8 cellular contexts compared by ENCODE assay signal in the genomic region with DNA sequence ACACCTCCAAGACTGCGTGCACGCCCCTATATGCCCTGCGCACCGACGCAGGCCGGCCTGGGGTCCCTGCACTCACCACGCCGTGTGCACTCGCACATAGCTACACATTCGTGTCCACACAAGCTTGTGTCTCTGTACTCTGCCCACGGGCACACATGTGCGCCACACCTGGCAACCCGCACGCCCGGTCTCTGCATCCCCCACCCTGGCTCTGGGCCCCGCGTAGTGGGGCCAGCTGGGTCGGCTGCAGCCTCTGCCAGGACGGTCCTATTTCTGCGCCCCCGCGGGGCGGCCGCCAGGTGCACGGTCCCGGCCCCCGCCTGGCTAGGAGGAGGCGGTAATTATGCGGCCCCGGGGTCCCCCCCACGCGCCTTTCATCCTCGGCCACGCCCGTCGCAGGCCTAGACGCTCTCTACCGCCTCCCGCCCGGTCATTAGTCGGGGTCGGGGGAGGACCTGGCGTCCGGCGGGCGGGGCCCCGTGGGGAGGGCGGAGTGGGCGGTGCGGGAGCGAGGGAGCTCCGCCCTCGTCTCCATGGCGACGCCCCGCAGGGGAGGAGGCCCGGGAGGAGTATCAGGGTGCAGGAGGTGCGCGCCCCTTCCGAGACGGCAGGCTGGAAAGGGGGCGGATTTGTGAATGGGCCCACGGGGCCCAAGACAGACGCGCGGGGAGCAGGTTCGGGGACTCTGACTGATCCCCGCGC. TPM values are rescaled to one million over a fixed set of nuclear protein-coding genes. Genes with fewer than 3 reads are reported as not detected.
DNase-seq lines count a peak whose midpoint lies in the region; ATAC-seq and TF ChIP-seq lines count a peak whose summit lies in the region.

No MANE protein-coding gene starts in this region.

- POLR2A ChIA-PET in CD8-positive, alpha-beta T cell (lab: Charles Lee), result interaction anchor here (0.6 to 5.4 kb wide), 9 partner anchors 9 to 342 kb away, joined by 3 to 271 read pairs (median 4); a partner anchor contains a TSS

- no peaks in the 10 kb centered on the region for H3K27me3 Mint-ChIP-seq in CD8-positive, alpha-beta T cell (ENCODE audit: low read depth)
- no peaks in the 10 kb centered on the region for H3K27me3 Mint-ChIP-seq in osteocyte (ENCODE audit: unreplicated experiment)

- H3K9me3 Mint-ChIP-seq in CD8-positive, alpha-beta T cell, result no peaks in the 10 kb centered on the region
- H3K9me3 Mint-ChIP-seq in activated naive CD4-positive, alpha-beta T cell treated with anti-CD3 and anti-CD28 coated beads, Interleukin-2, amount 50 U/mL, for 72 hours, result no peaks in the 10 kb centered on the region
- H3K9me3 Mint-ChIP-seq in osteocyte (ENCODE audit: unreplicated experiment), result no peaks in the 10 kb centered on the region

- peak overlapping the region; percentile 60 for H3K27ac Mint-ChIP-seq in CD8-positive, alpha-beta T cell
- H3K27ac Mint-ChIP-seq in activated naive CD4-positive, alpha-beta T cell treated with anti-CD3 and anti-CD28 coated beads, Interleukin-2, amount 50 U/mL, for 72 hours, result no peak overlapping the region
- H3K27ac Mint-ChIP-seq in osteocyte (ENCODE audit: unreplicated experiment), result peak overlapping the region; percentile 94

- H3K4me3 ChIP-seq in CD8-positive, alpha-beta T cell (ENCODE audit: low read depth, low read length), result peak overlapping the region; percentile 59
- H3K4me3 ChIP-seq in SK-N-MC, result peak overlapping the region; percentile 84

- H3K4me1 ChIP-seq in CD8-positive, alpha-beta T cell (ENCODE audit: insufficient read depth, low read length), result peaks cover 67% of the 10 kb centered on the region

- H3K9ac ChIP-seq in SK-N-MC (ENCODE audit: insufficient read length), result peak overlapping the region; percentile 37

- CTCF ChIA-PET in CD8-positive, alpha-beta T cell (lab: Charles Lee), result interaction anchor here (0.9 to 16.0 kb wide), 6 partner anchors 8 to 91 kb away, joined by 3 to 498 read pairs (median 15); a partner anchor contains a TSS

- peak; percentile 61 to 90 (median 80) for DNase-seq in CD8-positive, alpha-beta T cell
- DNase-seq in KBM-7 (peak; percentile 87), SK-N-MC (ENCODE audit: low read depth, low spot score) (no peak), Right ventricle myocardium inferior (ENCODE audit: missing footprints) (peak; percentile 96), osteocyte (ENCODE audit: extremely low spot score, unreplicated experiment) (peak; percentile 93), ureter (ENCODE audit: low spot score) (peak; percentile 90)
- DNase-seq in activated naive CD4-positive, alpha-beta T cell treated with anti-CD3 and anti-CD28 coated beads, Interleukin-2, amount 50 U/mL, for 72 hours (ENCODE audit: low spot score in 2 of 2), result peak; percentile 91 to 92

- peaks cover 14% of the 10 kb centered on the region for H3K36me3 Mint-ChIP-seq in CD8-positive, alpha-beta T cell
- H3K36me3 Mint-ChIP-seq in activated naive CD4-positive, alpha-beta T cell treated with anti-CD3 and anti-CD28 coated beads, Interleukin-2, amount 50 U/mL, for 72 hours, result peaks cover 23% of the 10 kb centered on the region in 2 donors
- H3K36me3 Mint-ChIP-seq in osteocyte (ENCODE audit: unreplicated experiment), result peaks cover 8% of the 10 kb centered on the region

- in situ Hi-C loops in KBM-7 (cut with MboI; ENCODE audit: low pct_unique_long_range_greater_than_20kb, low sequenced_read_pairs), result no loop called here

- no peak for TF ChIP-seq CTCF in CD8-positive, alpha-beta T cell (IDR thresholded peaks at IDR 0.05)
- TF ChIP-seq CTCF in osteocyte (IDR thresholded peaks at IDR 0.05), result no peak

- H3K4me1 Mint-ChIP-seq in CD8-positive, alpha-beta T cell (ENCODE audit: low read depth), result peaks cover 61% of the 10 kb centered on the region
- H3K4me1 Mint-ChIP-seq in osteocyte (ENCODE audit: unreplicated experiment), result peaks cover 81% of the 10 kb centered on the region

- peak overlapping the region; percentile 30 for H3K27ac ChIP-seq in CD8-positive, alpha-beta T cell (ENCODE audit: low read depth, low read length)
- H3K27ac ChIP-seq in SK-N-MC, result no peak overlapping the region

- no peaks in the 10 kb centered on the region for H3K27me3 ChIP-seq in CD8-positive, alpha-beta T cell (ENCODE audit: insufficient read depth, low read length)

- H3K9me3 ChIP-seq in CD8-positive, alpha-beta T cell (ENCODE audit: low read length), result no peaks in the 10 kb centered on the region
- no peaks in the 10 kb centered on the region for H3K9me3 ChIP-seq in SK-N-MC (ENCODE audit: low read depth, low read length)

- peak; percentile 19 for ATAC-seq in CD8-positive, alpha-beta T cell
- peak; percentile 23 for ATAC-seq in GM21360 (IDR thresholded peaks at IDR 0.05; ENCODE audit: unreplicated experiment)
- peak; percentile 42 to 58 for ATAC-seq in activated naive CD4-positive, alpha-beta T cell treated with anti-CD3 and anti-CD28 coated beads, Interleukin-2, amount 50 U/mL, for 72 hours
- ATAC-seq in Right ventricle myocardium inferior, result peak; percentile 55

- intact Hi-C loops in CD8-positive, alpha-beta T cell (cut with DNase I, micrococcal nuclease), result loop anchor here in 1 of 2 experiments (1.0 to 5.0 kb wide), 2 partner anchors 22 to 164 kb away; a partner anchor contains a TSS
- intact Hi-C loops in Right ventricle myocardium inferior (cut with DNase I), result loop anchor here (1.0 to 2.0 kb wide), 2 partner anchors 17 to 49 kb away; no protein-coding TSS in a partner anchor

- peaks cover 4% of the 10 kb centered on the region for H3K36me3 ChIP-seq in CD8-positive, alpha-beta T cell (ENCODE audit: insufficient read depth, low read length)
- peaks cover 14% of the 10 kb centered on the region for H3K36me3 ChIP-seq in SK-N-MC (ENCODE audit: insufficient read depth, low read length)

- H3K4me3 Mint-ChIP-seq in CD8-positive, alpha-beta T cell, result peak overlapping the region; percentile 66
- H3K4me3 Mint-ChIP-seq in osteocyte (ENCODE audit: unreplicated experiment), result peak overlapping the region; percentile 51

RNA-seq across cellular contexts. Expression of a gene that starts 2.9 kb away (rescaled TPM):
- total RNA-seq in CD8-positive, alpha-beta T cell, result 100 to 1,000 TPM; 689 to 695 TPM
- total RNA-seq in activated naive CD4-positive, alpha-beta T cell treated with anti-CD3 and anti-CD28 coated beads, Interleukin-2, amount 50 U/mL, for 72 hours, result 100 to 1,000 TPM; 148 to 157 TPM
- total RNA-seq in Right ventricle myocardium inferior (219 TPM), osteocyte (401 and 408 TPM in 2 replicates), ureter (524 TPM)

RNA-seq across cellular contexts. Expression of a gene that starts 9.1 kb away (rescaled TPM):
- 10 to 100 TPM; 36.2 to 37.4 TPM for total RNA-seq in CD8-positive, alpha-beta T cell
- total RNA-seq in activated naive CD4-positive, alpha-beta T cell treated with anti-CD3 and anti-CD28 coated beads, Interleukin-2, amount 50 U/mL, for 72 hours, result 10 to 100 TPM; 42.1 to 76.0 TPM
- total RNA-seq in Right ventricle myocardium inferior, result 13.1 TPM
- total RNA-seq in osteocyte, result 35.3 and 35.8 TPM in 2 replicates
- 47.5 TPM for total RNA-seq in ureter

RNA-seq across cellular contexts. Expression of a gene that starts 17.9 kb away (rescaled TPM):
- total RNA-seq in CD8-positive, alpha-beta T cell, result 100 to 1,000 TPM; 305 to 314 TPM
- total RNA-seq in activated naive CD4-positive, alpha-beta T cell treated with anti-CD3 and anti-CD28 coated beads, Interleukin-2, amount 50 U/mL, for 72 hours, result 100 to 1,000 TPM in 1 of 2 donors, 10 to 100 TPM in 1; 52.9 to 113 TPM
- total RNA-seq in Right ventricle myocardium inferior, result 62.8 TPM
- total RNA-seq in osteocyte, result 98.1 and 103 TPM in 2 replicates
- 121 TPM for total RNA-seq in ureter

RNA-seq across cellular contexts. Expression of a gene that starts 19.4 kb away (rescaled TPM):
- not detected for total RNA-seq in CD8-positive, alpha-beta T cell
- under 1 TPM in 1 of 2 donors, not detected in 1; 0.25 TPM for total RNA-seq in activated naive CD4-positive, alpha-beta T cell treated with anti-CD3 and anti-CD28 coated beads, Interleukin-2, amount 50 U/mL, for 72 hours
- not detected for total RNA-seq in Right ventricle myocardium inferior
- total RNA-seq in osteocyte, result 3.8 and 4.2 TPM in 2 replicates
- total RNA-seq in ureter, result 0.70 TPM

RNA-seq across cellular contexts. Expression of a gene that starts 24.7 kb away (rescaled TPM):
- 10 to 100 TPM; 86.2 to 96.3 TPM for total RNA-seq in CD8-positive, alpha-beta T cell
- 100 to 1,000 TPM; 114 to 201 TPM for total RNA-seq in activated naive CD4-positive, alpha-beta T cell treated with anti-CD3 and anti-CD28 coated beads, Interleukin-2, amount 50 U/mL, for 72 hours
- 656 TPM for total RNA-seq in Right ventricle myocardium inferior
- total RNA-seq in osteocyte, result 167 and 172 TPM in 2 replicates
- total RNA-seq in ureter, result 144 TPM

Comparison
In these comparisons a context has a peak if more than half of its experiments do, and no peak if none do; other contexts are left out.
1. H3K27ac Mint-ChIP-seq: peak in CD8-positive, alpha-beta T cell (single experiment) and osteocyte (single experiment); none in activated naive CD4-positive, alpha-beta T cell treated with anti-CD3 and anti-CD28 coated beads, Interleukin-2, amount 50 U/mL, for 72 hours (0 of 2).
2. Peak in every context shown above with its lines, with median percentiles within 50 percentile points of each other: ATAC-seq.